18 cellular contexts compared by ENCODE assay signal in the genomic region with DNA sequence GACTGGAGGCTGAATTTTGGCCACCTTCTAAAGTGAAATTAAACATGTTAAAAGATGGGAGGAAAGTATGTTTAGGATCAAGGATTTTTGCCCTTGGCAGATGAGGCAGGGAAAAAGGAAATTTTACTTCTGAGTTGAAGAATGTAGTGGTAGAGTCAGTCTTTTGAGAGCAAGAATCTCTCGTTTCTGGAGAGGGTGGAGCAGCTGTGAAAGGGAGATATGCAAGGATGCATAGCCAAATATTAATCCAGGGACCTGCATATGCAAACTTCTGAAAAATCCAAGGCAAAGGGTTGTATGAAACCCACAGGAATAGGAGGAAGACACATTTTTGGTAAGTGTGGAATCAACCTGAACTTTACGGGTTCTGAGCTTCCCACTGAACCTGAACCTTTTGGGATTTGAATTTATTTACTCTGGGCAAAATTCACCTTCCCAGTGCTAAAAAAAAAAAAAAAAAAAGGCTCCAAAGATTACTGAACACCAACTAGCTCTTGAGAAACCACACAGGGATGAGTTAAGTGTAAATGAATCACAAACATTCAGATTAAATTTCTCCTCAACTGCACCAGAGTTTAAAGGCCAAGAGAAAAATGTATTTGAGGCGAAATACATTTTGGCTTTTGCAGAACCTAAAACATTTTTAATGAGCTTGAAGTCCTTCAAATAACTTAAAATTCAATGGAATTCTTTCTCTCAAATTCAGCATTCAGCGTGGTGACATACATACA.
A peak's percentile ranks its signal among the peaks of the same experiment; 100 is the strongest.
DNase-seq lines count a peak whose midpoint lies in the region; ATAC-seq and TF ChIP-seq lines count a peak whose summit lies in the region.
"Had no signal": no experiment of that assay in that cellular context is flagged by ENCODE, and none has a peak within 500 bp of the region (broad histone marks: within the 10 kb centered on the region; RNA-seq: fewer than 3 reads in every experiment).

No MANE protein-coding gene starts in this region.

- ATAC-seq in upper lobe of right lung, result no peak
- ATAC-seq: activated CD8-positive, alpha-beta T cell treated with anti-CD3 and anti-CD28 coated beads for 36 hours; activated T-cell treated with anti-CD3 and anti-CD28 coated beads, Interleukin-2, amount 50 U/mL, for 72 hours; foreskin keratinocyte; pancreas had no signal

- H3K27ac ChIP-seq in SJSA1 (peak overlapping the region; percentile 97; the same call in 1 of the 2 replicates), upper lobe of right lung (no peak overlapping the region)
- H3K27ac ChIP-seq: foreskin keratinocyte, KMS-11, pancreas had no signal

- H3K36me3 ChIP-seq in SJSA1 (no peaks in the 10 kb centered on the region), upper lobe of right lung (no peaks in the 10 kb centered on the region)
- H3K36me3 ChIP-seq: BE2C, pancreas had no signal

- intact Hi-C loops in upper lobe of right lung (cut with DNase I), result no loop called here

- no peaks in the 10 kb centered on the region; the same call in 1 of the 2 replicates for H3K9me3 ChIP-seq in SJSA1 (replicated peaks)
- no peaks in the 10 kb centered on the region for H3K9me3 ChIP-seq in upper lobe of right lung
- H3K9me3 ChIP-seq: BE2C, pancreas had no signal

- TF ChIP-seq CTCF in fibroblast of mammary gland (conservative IDR thresholded peaks at IDR 0.05; ENCODE audit: control insufficient read depth, insufficient read depth, low read depth, low read length) (no peak), upper lobe of right lung (IDR thresholded peaks at IDR 0.05) (no peak)

- H3K4me1 ChIP-seq in SJSA1 (replicated peaks), result peaks cover 42% of the 10 kb centered on the region
- H3K4me1 ChIP-seq in upper lobe of right lung, result no peaks in the 10 kb centered on the region
- H3K4me1 ChIP-seq: BE2C, pancreas had no signal

- H3K4me3 ChIP-seq in SJSA1, result no peak overlapping the region
- no peak overlapping the region for H3K4me3 ChIP-seq in fibroblast of mammary gland (ENCODE audit: control insufficient read depth, low read depth, low read length)
- no peak overlapping the region for H3K4me3 ChIP-seq in upper lobe of right lung
- H3K4me3 ChIP-seq: pancreas had no signal

- no peaks in the 10 kb centered on the region for H3K27me3 ChIP-seq in SJSA1 (replicated peaks)
- H3K27me3 ChIP-seq in upper lobe of right lung, result no peaks in the 10 kb centered on the region
- H3K27me3 ChIP-seq: BE2C, foreskin keratinocyte, pancreas had no signal

- DNase-seq in HCEC 1CT (peak; percentile 80), SJSA1 (ENCODE audit: low read depth in 1 of 2, low spot score in 2 of 2) (no peak), fibroblast of mammary gland (ENCODE audit: low read depth) (peak; percentile 44), renal cortical epithelial cell (ENCODE audit: low read depth) (peak; percentile 66), NCI-H2107 (lab: John Stamatoyannopoulos, UW) (no peak), GM19240 (ENCODE audit: insufficient read length, low spot score) (no peak), upper lobe of right lung (no peak)
- DNase-seq: activated CD8-positive, alpha-beta T cell treated with anti-CD3 and anti-CD28 coated beads for 36 hours; activated T-cell treated with anti-CD3 and anti-CD28 coated beads, Interleukin-2, amount 50 U/mL, for 72 hours; BE2C; effector memory CD4-positive, alpha-beta T cell; GF-D8; left cardiac atrium; NCI-H1417; pancreas; stimulated activated CD4-positive, alpha-beta T cell treated with anti-CD3 and anti-CD28 coated beads, Interleukin-4, amount 100 ng/mL, for 1 hour had no signal

Comparison
In these comparisons a context has a peak if more than half of its experiments do, and no peak if none do; other contexts are left out.
1. DNase-seq: peak in HCEC 1CT (single experiment), fibroblast of mammary gland (single experiment) and renal cortical epithelial cell (single experiment); none in SJSA1 (0 of 2), NCI-H2107 (single experiment), GM19240 (single experiment) and upper lobe of right lung (single experiment).